Comparison of ENCODE assay signal across 8 cellular contexts in genomic region chr1:155272466-155273133, GRCh38. TPM values are rescaled to one million over a fixed set of nuclear protein-coding genes. Genes with fewer than 3 reads are reported as not detected.
DNase-seq lines count a peak whose midpoint lies in the region; TF ChIP-seq lines count a peak whose summit lies in the region.

No MANE protein-coding gene starts in this region.

- WGBS in testis, 2 donors = 9 to 10% methylated on average over 15 of the region's 15 CpGs

- no peak for DNase-seq in MG63
- DNase-seq in brain microvascular endothelial cell = peak; percentile 53
- peak; percentile 81 for DNase-seq in left kidney (ENCODE audit: low read depth, low spot score)
- peak; percentile 35 for DNase-seq in testis
- DNase-seq in effector CD8-positive, alpha-beta T cell (lab: John Stamatoyannopoulos, UW) = no peak
- no peak for DNase-seq in cerebellar cortex (ENCODE audit: low spot score)
- DNase-seq in C1 segment of cervical spinal cord (lab: John Stamatoyannopoulos, UW) = no peak

- peaks cover 5% of the 10 kb centered on the region; the same call in 1 of the 2 replicates for H4K20me1 ChIP-seq in DOHH2 (ENCODE audit: control insufficient read depth, insufficient read depth, low read depth, low read length)

- H3K36me3 ChIP-seq in DOHH2 (ENCODE audit: control insufficient read depth, low read length) (peaks cover 52% of the 10 kb centered on the region), MG63 (peaks cover 48% of the 10 kb centered on the region), brain microvascular endothelial cell (replicated peaks) (peaks cover 38% of the 10 kb centered on the region), testis (ENCODE audit: low read depth, missing control alignments) (no peaks in the 10 kb centered on the region)

- peaks cover 45% of the 10 kb centered on the region for H3K79me2 ChIP-seq in DOHH2 (ENCODE audit: control insufficient read depth, low read length)

- H3F3A ChIP-seq in DOHH2 (ENCODE audit: control insufficient read depth, insufficient read depth) = peaks cover 10% of the 10 kb centered on the region

- TF ChIP-seq CTCF in DOHH2 (IDR thresholded peaks at IDR 0.05; ENCODE audit: low read depth, low read length, poor library complexity, severe bottlenecking) = no peak
- no peak for TF ChIP-seq CTCF in brain microvascular endothelial cell (IDR thresholded peaks at IDR 0.05; ENCODE audit: low read depth, low read length, missing control alignments)
- no peak for TF ChIP-seq CTCF in testis (IDR thresholded peaks at IDR 0.05)

- H3K4me1 ChIP-seq in DOHH2 (ENCODE audit: control insufficient read depth, low read length) (peaks cover 31% of the 10 kb centered on the region), testis (peaks cover 23% of the 10 kb centered on the region)

- H3K4me2 ChIP-seq in DOHH2 (ENCODE audit: low read length) = peak overlapping the region; percentile 93

- no peaks in the 10 kb centered on the region for H3K9me2 ChIP-seq in DOHH2 (replicated peaks; ENCODE audit: control insufficient read depth, low read length)

- intact Hi-C loops in testis (cut with DNase I; ENCODE audit: low total_unique reads) = no loop called here

- H3K27ac ChIP-seq in DOHH2 (ENCODE audit: low read depth, low read length) (peak overlapping the region; percentile 59), brain microvascular endothelial cell (peak overlapping the region; percentile 86), testis (peak overlapping the region; percentile 94 to 97)

- in situ Hi-C loops in brain microvascular endothelial cell (cut with HindIII; ENCODE audit: low pct_ligation_motif_present, low sequenced_read_pairs) = no loop called here

- TF ChIP-seq POLR2A in testis (IDR thresholded peaks at IDR 0.05) = no peak

- H3K9me3 ChIP-seq in DOHH2 (ENCODE audit: control insufficient read depth, insufficient read depth, low read length) = no peaks in the 10 kb centered on the region
- no peaks in the 10 kb centered on the region for H3K9me3 ChIP-seq in MG63
- no peaks in the 10 kb centered on the region for H3K9me3 ChIP-seq in testis

- H3K4me3 ChIP-seq in DOHH2 (ENCODE audit: low read length) (peak overlapping the region; percentile 80), MG63 (peak overlapping the region; percentile 77), brain microvascular endothelial cell (ENCODE audit: low read depth, low read length) (peak overlapping the region; percentile 83), testis (peak overlapping the region; percentile 73 to 88)

- H3K27me3 ChIP-seq in DOHH2 (ENCODE audit: control insufficient read depth, low read length) = no peaks in the 10 kb centered on the region
- no peaks in the 10 kb centered on the region for H3K27me3 ChIP-seq in MG63
- no peaks in the 10 kb centered on the region for H3K27me3 ChIP-seq in brain microvascular endothelial cell (replicated peaks)
- H3K27me3 ChIP-seq in testis = no peaks in the 10 kb centered on the region

RNA-seq across cellular contexts. Expression of gene CLK2, which starts 0.7 kb away (rescaled TPM):
- total RNA-seq in MG63 (2014; rRNA removed; shearing (Covaris generic); ENCODE audit: low replicate concordance) = 21.8 and 28.3 TPM in 2 replicates
- 10 to 100 TPM; 52.8 to 54.1 TPM for total RNA-seq in testis
- 37.0 TPM for polyA plus RNA-seq in testis (ENCODE audit: insufficient read depth, low read depth, low replicate concordance)

RNA-seq across cellular contexts. Expression of gene HCN3, which starts 4.7 kb away (rescaled TPM):
- total RNA-seq in MG63 (2014; rRNA removed; shearing (Covaris generic); ENCODE audit: low replicate concordance) = 0.10 and 1.2 TPM in 2 replicates
- total RNA-seq in testis = 1 to 10 TPM; 3.5 to 3.8 TPM
- 2.2 TPM for polyA plus RNA-seq in testis (ENCODE audit: insufficient read depth, low read depth, low replicate concordance)

RNA-seq across cellular contexts. Expression of gene SCAMP3, which starts 10.4 kb away (rescaled TPM):
- 116 TPM in 2 replicates for total RNA-seq in MG63 (2014; rRNA removed; shearing (Covaris generic); ENCODE audit: low replicate concordance)
- total RNA-seq in testis = 10 to 100 TPM; 70.9 to 80.6 TPM
- polyA plus RNA-seq in testis (ENCODE audit: insufficient read depth, low read depth, low replicate concordance) = 63.0 TPM

RNA-seq across cellular contexts. Expression of gene ENTREP3, which starts 17.3 kb away (rescaled TPM):
- total RNA-seq in MG63 (2014; rRNA removed; shearing (Covaris generic); ENCODE audit: low replicate concordance) = 7.7 and 9.2 TPM in 2 replicates
- 10 to 100 TPM; 14.3 to 15.8 TPM for total RNA-seq in testis
- 27.9 TPM for polyA plus RNA-seq in testis (ENCODE audit: insufficient read depth, low read depth, low replicate concordance)

RNA-seq across cellular contexts. Expression of gene PKLR, which starts 28.6 kb away (rescaled TPM):
- not detected in 2 replicates for total RNA-seq in MG63 (2014; rRNA removed; shearing (Covaris generic); ENCODE audit: low replicate concordance)
- total RNA-seq in testis = under 1 TPM; 0.25 to 0.87 TPM
- 2.0 TPM for polyA plus RNA-seq in testis (ENCODE audit: insufficient read depth, low read depth, low replicate concordance)

Comparison
In these comparisons a context has a peak if more than half of its experiments do, and no peak if none do; other contexts are left out.
1. DNase-seq: peak in brain microvascular endothelial cell (single experiment), left kidney (single experiment) and testis (single experiment); none in MG63 (single experiment), effector CD8-positive, alpha-beta T cell (single experiment), cerebellar cortex (single experiment) and C1 segment of cervical spinal cord (0 of 14).
2. Peak in every context shown above with its lines, with median percentiles within 50 percentile points of each other: H3K27ac ChIP-seq and H3K4me3 ChIP-seq.